ENCODE assay signal across 33 cellular contexts in the genomic region with DNA sequence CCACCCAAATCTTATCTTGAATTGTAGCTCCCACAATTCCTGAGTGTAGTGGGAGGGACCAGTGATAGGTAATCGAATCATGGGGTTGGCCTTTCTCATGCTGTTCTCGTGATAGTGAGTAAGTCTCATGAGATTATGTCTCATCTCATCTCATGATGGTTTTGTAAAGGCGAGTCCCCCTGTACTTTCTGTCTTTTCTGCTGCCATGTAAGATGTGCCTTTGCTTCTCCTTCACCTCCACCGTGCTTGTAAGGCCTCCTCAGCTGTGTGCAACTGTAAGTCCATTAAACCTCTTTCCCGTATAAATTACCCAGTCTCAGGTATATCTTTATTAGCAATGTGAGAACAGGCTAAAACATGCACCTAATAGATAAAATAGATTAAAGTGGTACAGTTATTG.
DNase-seq lines count a peak whose midpoint lies in the region; ATAC-seq, FAIRE-seq and TF ChIP-seq lines count a peak whose summit lies in the region.
"Had no signal": no experiment of that assay in that cellular context is flagged by ENCODE, and none has a peak within 500 bp of the region (broad histone marks: within the 10 kb centered on the region; RNA-seq: fewer than 3 reads in every experiment).

No MANE protein-coding gene starts in this region.

- H3K36me3 ChIP-seq in K562 (ENCODE audit: control insufficient read depth, insufficient read depth, low read length) (no peaks in the 10 kb centered on the region), endodermal cell (ENCODE audit: control insufficient read depth, insufficient read depth, low read length) (no peaks in the 10 kb centered on the region)
- H3K36me3 ChIP-seq: BE2C; BLaER1; BLaER1 treated with 17β-estradiol and CSF1 and Interleukin-3, amounts not matched to agents 10 nM and 100 nM had no signal

- H3K27me3 Mint-ChIP-seq in endodermal cell (ENCODE audit: insufficient read depth) = no peaks in the 10 kb centered on the region
- H3K27me3 Mint-ChIP-seq: B cell; CD4-positive, alpha-beta memory T cell; CD4-positive, alpha-beta T cell; CD4-positive, CD25-positive, alpha-beta regulatory T cell; CD8-positive, alpha-beta memory T cell had no signal

- no peak overlapping the region for H3K9ac ChIP-seq in K562 (ENCODE audit: insufficient read depth in 1 of 2, low read depth in 2 of 2, low read length in 2 of 2)
- H3K9ac ChIP-seq in endodermal cell (ENCODE audit: extremely low read depth, low read length, poor library complexity, severe bottlenecking) = no peak overlapping the region
- H3K9ac ChIP-seq: BLaER1; BLaER1 treated with 17β-estradiol and CSF1 and Interleukin-3, amounts not matched to agents 10 nM and 100 nM had no signal

- H3K9me3 ChIP-seq in K562 (replicated peaks; ENCODE audit: control insufficient read depth, insufficient read depth, low read depth, low read length) (no peaks in the 10 kb centered on the region; the same call in 1 of the 2 replicates), endodermal cell (ENCODE audit: control insufficient read depth, low read length) (peaks cover 15% of the 10 kb centered on the region)
- H3K9me3 ChIP-seq: A549, BE2C, BLaER1, Caco-2 had no signal

- H3K36me3 Mint-ChIP-seq in endodermal cell (ENCODE audit: low read depth) = peaks cover 9% of the 10 kb centered on the region
- H3K36me3 Mint-ChIP-seq: CD14-positive monocyte; CD4-positive, CD25-positive, alpha-beta regulatory T cell; CD8-positive, alpha-beta T cell had no signal

- H3K9me1 ChIP-seq in K562 (ENCODE audit: control insufficient read depth, insufficient read depth, low read length) = no peaks in the 10 kb centered on the region

- in situ Hi-C loops in K562 (cut with MboI) = no loop called here

- no TSS peak for BruUV-seq in K562 (replicated peaks; lab: Mats Ljungman, UMichigan)

- peaks cover 14% of the 10 kb centered on the region for H3K4me1 Mint-ChIP-seq in endodermal cell
- H3K4me1 Mint-ChIP-seq: B cell; CD14-positive monocyte; CD4-positive, CD25-positive, alpha-beta regulatory T cell; CD8-positive, alpha-beta memory T cell had no signal

- TF ChIP-seq CTCF in K562 (IDR thresholded peaks at IDR 0.05 in 2 of 3, conservative IDR thresholded peaks at IDR 0.05 in 1 of 3; ENCODE audit: insufficient read depth in 2 of 3, low read depth in 1 of 3, low read length in 3 of 3) = no peak
- no peak for TF ChIP-seq CTCF in endodermal cell (conservative IDR thresholded peaks at IDR 0.05)

- intact Hi-C loops in K562 (cut with micrococcal nuclease) = no loop called here

- no peak overlapping the region for H3K4me2 ChIP-seq in K562 (ENCODE audit: insufficient read depth, low read length)
- H3K4me2 ChIP-seq: A549; BLaER1; BLaER1 treated with 17β-estradiol and CSF1 and Interleukin-3, amounts not matched to agents 10 nM and 100 nM had no signal

- POLR2A ChIA-PET in K562 (lab: Yijun Ruan, JAX) = no interaction called here

- TF ChIP-seq POLR2A in K562 (conservative IDR thresholded peaks at IDR 0.05) = no peak

- DNase-seq in K562 (ENCODE audit: extremely low read depth in 1 of 4, low spot score in 3 of 4) (no peak), endodermal cell (no peak), SIG-M5 (lab: John Stamatoyannopoulos, UW) (no peak)
- DNase-seq: 8988T; ACHN; AML-193; BE2C; C1 segment of cervical spinal cord; Caco-2; Calu3; CD4-positive, alpha-beta memory T cell; CD4-positive, alpha-beta T cell; CD4-positive, CD25-positive, alpha-beta regulatory T cell; CD8-positive, alpha-beta memory T cell; CD8-positive, alpha-beta T cell; COR-L47; DMS 273 treated with DMSO at 0.1 percent for 48 hours; DMS153; DMS53; DMS79; DMS79 treated with DMSO at 0.1 percent for 48 hours; DND-41; EL had no signal

- CTCF ChIA-PET in K562 (lab: Yijun Ruan, JAX; ENCODE audit: low intra/inter-chr PET ratio) = no interaction called here

- ATAC-seq in K562 (no peak), HG03432 (IDR thresholded peaks at IDR 0.05; ENCODE audit: unreplicated experiment) (no peak)
- ATAC-seq: A549; CD8-positive, alpha-beta T cell had no signal

- no peak overlapping the region for H3K4me3 Mint-ChIP-seq in endodermal cell
- H3K4me3 Mint-ChIP-seq: B cell; CD14-positive monocyte; CD4-positive, alpha-beta T cell; CD4-positive, CD25-positive, alpha-beta regulatory T cell; CD8-positive, alpha-beta memory T cell; CD8-positive, alpha-beta T cell had no signal

- no peaks in the 10 kb centered on the region for H3K27me3 ChIP-seq in K562 (ENCODE audit: control insufficient read depth in 2 of 2, insufficient read depth in 2 of 2, low read length in 2 of 2)
- H3K27me3 ChIP-seq in endodermal cell (ENCODE audit: control insufficient read depth, insufficient read depth, low read length, poor library complexity, severe bottlenecking) = no peaks in the 10 kb centered on the region
- H3K27me3 ChIP-seq: BE2C; BLaER1; BLaER1 treated with 17β-estradiol and CSF1 and Interleukin-3, amounts not matched to agents 10 nM and 100 nM had no signal

- no peak for TF ChIP-seq RAD21 in K562 (CRISPR knock-in tag; conservative IDR thresholded peaks at IDR 0.05 in 1 of 2, IDR thresholded peaks at IDR 0.05 in 1 of 2)

- no peaks in the 10 kb centered on the region for H3K79me2 ChIP-seq in K562 (ENCODE audit: control insufficient read depth, insufficient read depth, low read length)

- H3K27ac Mint-ChIP-seq in endodermal cell = no peak overlapping the region
- H3K27ac Mint-ChIP-seq: B cell; CD14-positive monocyte; CD4-positive, alpha-beta memory T cell; CD4-positive, alpha-beta T cell; CD4-positive, CD25-positive, alpha-beta regulatory T cell; CD8-positive, alpha-beta memory T cell; CD8-positive, alpha-beta T cell had no signal

- H2AFZ ChIP-seq in K562 (ENCODE audit: low read depth, low read length) = no peak overlapping the region

- no peak for FAIRE-seq in K562 (lab: Jason Lieb, UNC)
- FAIRE-seq: A204.1, A549, D721Med had no signal

- H3K27ac ChIP-seq in K562 (ENCODE audit: extremely low read depth, low read depth, low read length) (no peak overlapping the region), endodermal cell (ENCODE audit: low read depth, low read length) (no peak overlapping the region)
- H3K27ac ChIP-seq: 22Rv1; A549; BLaER1; BLaER1 treated with 17β-estradiol and CSF1 and Interleukin-3, amounts not matched to agents 10 nM and 100 nM; C4-2B had no signal

- WGBS in K562 (ENCODE audit: insufficient coverage, low coverage, missing lambda C conversion rate) = 3% methylated on average over 5 of the region's 5 CpGs
- 93 to 97% methylated on average over 3 to 5 of the region's 5 CpGs for WGBS in endodermal cell (ENCODE audit: insufficient coverage in 1 of 2, insufficient read length in 1 of 2), 2 experiments

- H3K4me3 ChIP-seq in K562 (no peak overlapping the region), endodermal cell (ENCODE audit: low read length) (peak overlapping the region; percentile 5)
- H3K4me3 ChIP-seq: A549; BLaER1; BLaER1 treated with 17β-estradiol and CSF1 and Interleukin-3, amounts not matched to agents 10 nM and 100 nM had no signal

- no peak for TF ChIP-seq EP300 in K562 (IDR thresholded peaks at IDR 0.05; ENCODE audit: low read length)

- no peaks in the 10 kb centered on the region for H4K20me1 ChIP-seq in K562 (replicated peaks; ENCODE audit: control insufficient read depth, insufficient read depth, low read length)
- H4K20me1 ChIP-seq: BLaER1; BLaER1 treated with 17β-estradiol and CSF1 and Interleukin-3, amounts not matched to agents 10 nM and 100 nM had no signal

- H3K4me1 ChIP-seq in K562 (replicated peaks in 1 of 2; ENCODE audit: control insufficient read depth in 2 of 2, insufficient read depth in 2 of 2, low read length in 2 of 2) (no peaks in the 10 kb centered on the region), endodermal cell (ENCODE audit: control insufficient read depth, insufficient read depth, low read length) (no peaks in the 10 kb centered on the region)
- H3K4me1 ChIP-seq: A549; BE2C; BLaER1; BLaER1 treated with 17β-estradiol and CSF1 and Interleukin-3, amounts not matched to agents 10 nM and 100 nM; Caco-2 had no signal

- H3K9me3 Mint-ChIP-seq in endodermal cell = peaks cover 12% of the 10 kb centered on the region

TF ChIP-seq in K562, 482 proteins besides CTCF, POLR2A, EP300 and RAD21:
- no peak for TF ChIP-seq PURB (CRISPR knock-in tag; IDR thresholded peaks at IDR 0.05; ENCODE audit: low read depth)
- no peak for TF ChIP-seq LCOR (CRISPR knock-in tag; IDR thresholded peaks at IDR 0.05)
- TF ChIP-seq ZNF696 (CRISPR knock-in tag; conservative IDR thresholded peaks at IDR 0.05) = no peak
- TF ChIP-seq ZNF431 (CRISPR knock-in tag; IDR thresholded peaks at IDR 0.05) = peak; percentile 91
- no peak for TF ChIP-seq CBFA2T3 (IDR thresholded peaks at IDR 0.05)
- TF ChIP-seq SPI1 (IDR thresholded peaks at IDR 0.05; ENCODE audit: borderline replicate concordance, low read depth, low read length) = no peak
- TF ChIP-seq, protein P1, sequence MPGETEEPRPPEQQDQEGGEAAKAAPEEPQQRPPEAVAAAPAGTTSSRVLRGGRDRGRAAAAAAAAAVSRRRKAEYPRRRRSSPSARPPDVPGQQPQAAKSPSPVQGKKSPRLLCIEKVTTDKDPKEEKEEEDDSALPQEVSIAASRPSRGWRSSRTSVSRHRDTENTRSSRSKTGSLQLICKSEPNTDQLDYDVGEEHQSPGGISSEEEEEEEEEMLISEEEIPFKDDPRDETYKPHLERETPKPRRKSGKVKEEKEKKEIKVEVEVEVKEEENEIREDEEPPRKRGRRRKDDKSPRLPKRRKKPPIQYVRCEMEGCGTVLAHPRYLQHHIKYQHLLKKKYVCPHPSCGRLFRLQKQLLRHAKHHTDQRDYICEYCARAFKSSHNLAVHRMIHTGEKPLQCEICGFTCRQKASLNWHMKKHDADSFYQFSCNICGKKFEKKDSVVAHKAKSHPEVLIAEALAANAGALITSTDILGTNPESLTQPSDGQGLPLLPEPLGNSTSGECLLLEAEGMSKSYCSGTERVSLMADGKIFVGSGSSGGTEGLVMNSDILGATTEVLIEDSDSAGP (CRISPR knock-in tag; IDR thresholded peaks at IDR 0.05) = no peak
